In the genomic region with DNA sequence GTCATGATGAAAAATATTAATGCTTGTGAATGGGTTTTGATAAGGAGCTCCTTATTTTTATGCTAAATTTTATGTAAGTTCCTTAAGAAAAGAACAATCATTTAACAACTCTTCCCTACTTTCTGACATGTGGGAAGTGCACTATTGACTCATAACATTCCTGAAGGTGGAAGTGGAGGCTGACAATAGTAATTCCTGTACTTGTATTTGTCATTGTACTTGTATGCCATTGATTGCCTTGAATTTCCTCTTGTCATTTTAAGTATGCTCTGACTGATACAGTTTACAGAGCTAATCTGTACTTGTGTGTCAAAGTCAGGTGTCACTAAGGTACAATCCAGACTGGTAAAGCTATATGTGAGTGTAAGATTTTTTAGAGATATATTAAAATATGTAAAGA, we compare ENCODE assay signal across 19 cellular contexts.
DNase-seq lines count a peak whose midpoint lies in the region; TF ChIP-seq lines count a peak whose summit lies in the region.
"Had no signal": no experiment of that assay in that cellular context is flagged by ENCODE, and none has a peak within 500 bp of the region (broad histone marks: within the 10 kb centered on the region; RNA-seq: fewer than 3 reads in every experiment).

No MANE protein-coding gene starts in this region.

- no peak for TF ChIP-seq CTCF in HFF-Myc (IDR thresholded peaks at IDR 0.05; ENCODE audit: low read depth, low read length, missing control alignments)

- H3K4me3 ChIP-seq in HFF-Myc (replicated peaks; ENCODE audit: low read depth, low read length) = no peak overlapping the region
- H3K4me3 ChIP-seq: right lobe of liver had no signal

- DNase-seq in AG08395 (ENCODE audit: low spot score) (peak; percentile 7), HFF-Myc (ENCODE audit: extremely low read depth, low read depth) (peak; percentile 5), amniotic epithelial cell (ENCODE audit: low read depth) (peak; percentile 15), iris pigment epithelial cell (ENCODE audit: low read depth) (peak; percentile 23), NCI-H2227 treated with DMSO at 0.1 percent for 48 hours (lab: John Stamatoyannopoulos, UW) (no peak), UCSD-AML1 (lab: John Stamatoyannopoulos, UW; ENCODE audit: unreplicated experiment) (no peak), nucleus accumbens (lab: John Stamatoyannopoulos, UW) (no peak)
- no peak for DNase-seq in activated CD8-positive, alpha-beta memory T cell treated with anti-CD3 and anti-CD28 coated beads, Interleukin-2, amount 50 U/mL, for 48 hours
- DNase-seq: activated CD4-positive, CD25-positive, alpha-beta regulatory T cell treated with anti-CD3 and anti-CD28 coated beads, Interleukin-2, amount 50 U/mL, for 72 hours; DMS 273 treated with DMSO at 0.1 percent for 48 hours; effector memory CD8-positive, alpha-beta T cell; immature natural killer cell; Karpas-422; NCI-H1092 treated with DMSO at 0.1 percent for 48 hours; NCI-H524; right lobe of liver; stimulated activated CD4-positive, alpha-beta T cell treated with anti-CD3 and anti-CD28 coated beads, Interleukin-15, amount 100 ng/mL, for 24 hours; substantia nigra; T-helper 9 cell had no signal

Comparison
In these comparisons a context has a peak if more than half of its experiments do, and no peak if none do; other contexts are left out.
1. DNase-seq: peak in AG08395 (single experiment), HFF-Myc (single experiment), amniotic epithelial cell (single experiment) and iris pigment epithelial cell (single experiment); none in NCI-H2227 treated with DMSO at 0.1 percent for 48 hours (single experiment), activated CD8-positive, alpha-beta memory T cell treated with anti-CD3 and anti-CD28 coated beads, Interleukin-2, amount 50 U/mL, for 48 hours (single experiment), UCSD-AML1 (single experiment) and nucleus accumbens (0 of 56).